16 cellular contexts compared by ENCODE assay signal in genomic region chr6:15517600-15517999, GRCh38.
"Had no signal": no experiment of that assay in that cellular context is flagged by ENCODE, and none has a peak within 500 bp of the region (broad histone marks: within the 10 kb centered on the region; RNA-seq: fewer than 3 reads in every experiment).

No MANE protein-coding gene starts in this region.

- H3K27ac ChIP-seq: body of pancreas, epithelial cell of prostate, lower lobe of right lung, testis had no signal

- ATAC-seq: activated CD8-positive, alpha-beta T cell treated with anti-CD3 and anti-CD28 coated beads, Interleukin-2, amount 10 ng/mL, durations not matched to agents 7 days and 5 days; activated T-cell treated with anti-CD3 and anti-CD28 coated beads, Interleukin-2, amount 50 U/mL, for 72 hours; body of pancreas; left cardiac atrium; lower lobe of right lung had no signal

- H3K4me3 ChIP-seq: body of pancreas, dorsolateral prefrontal cortex, lower lobe of right lung, testis had no signal

- H3K4me3 Mint-ChIP-seq: activated CD4-positive, alpha-beta T cell treated with anti-CD3 and anti-CD28 coated beads, Interleukin-2, amount 10 ng/mL, durations not matched to agents 7 days and 5 days; activated CD8-positive, alpha-beta T cell treated with anti-CD3 and anti-CD28 coated beads, Interleukin-2, amount 10 ng/mL, durations not matched to agents 7 days and 5 days; activated naive CD8-positive, alpha-beta T cell treated with anti-CD3 and anti-CD28 coated beads for 36 hours; activated T-cell treated with anti-CD3 and anti-CD28 coated beads, Interleukin-2, amount 50 U/mL, for 72 hours; natural killer cell treated with Interleukin-12 subunit alpha and Interleukin-12 subunit beta and Interleukin-15 and Interleukin-18, amount 100 ng/mL, for 72 hours had no signal

- H3K27me3 Mint-ChIP-seq: activated CD4-positive, alpha-beta T cell treated with anti-CD3 and anti-CD28 coated beads, Interleukin-2, amount 10 ng/mL, durations not matched to agents 7 days and 5 days; activated naive CD8-positive, alpha-beta T cell treated with anti-CD3 and anti-CD28 coated beads for 36 hours; natural killer cell treated with Interleukin-12 subunit alpha and Interleukin-12 subunit beta and Interleukin-15 and Interleukin-18, amount 100 ng/mL, for 72 hours had no signal

- DNase-seq: activated CD4-positive, alpha-beta T cell treated with anti-CD3 and anti-CD28 coated beads, Interleukin-2, amount 10 ng/mL, durations not matched to agents 7 days and 5 days; activated CD8-positive, alpha-beta memory T cell treated with anti-CD3 and anti-CD28 coated beads, Interleukin-2, amount 50 U/mL, for 4 hours; activated CD8-positive, alpha-beta T cell treated with anti-CD3 and anti-CD28 coated beads, Interleukin-2, amount 10 ng/mL, durations not matched to agents 7 days and 5 days; activated gamma-delta T cell treated with Interleukin-2 at 50 U/mL for 16 hours; activated naive CD8-positive, alpha-beta T cell treated with anti-CD3 and anti-CD28 coated beads for 36 hours; activated T-cell treated with anti-CD3 and anti-CD28 coated beads, Interleukin-2, amount 50 U/mL, for 72 hours; amniotic stem cell; foreskin fibroblast; left cardiac atrium; lower lobe of right lung; stimulated activated CD4-positive, alpha-beta T cell treated with anti-CD3 and anti-CD28 coated beads, Interleukin-4, amount 100 ng/mL, for 1 hour; testis had no signal

- H3K9me3 Mint-ChIP-seq: activated CD4-positive, alpha-beta T cell treated with anti-CD3 and anti-CD28 coated beads, Interleukin-2, amount 10 ng/mL, durations not matched to agents 7 days and 5 days; activated naive CD8-positive, alpha-beta T cell treated with anti-CD3 and anti-CD28 coated beads for 36 hours; activated T-cell treated with anti-CD3 and anti-CD28 coated beads, Interleukin-2, amount 50 U/mL, for 72 hours; natural killer cell treated with Interleukin-12 subunit alpha and Interleukin-12 subunit beta and Interleukin-15 and Interleukin-18, amount 100 ng/mL, for 72 hours had no signal

- H3K27me3 ChIP-seq: body of pancreas, dorsolateral prefrontal cortex, testis had no signal

- H3K27ac Mint-ChIP-seq: activated CD4-positive, alpha-beta T cell treated with anti-CD3 and anti-CD28 coated beads, Interleukin-2, amount 10 ng/mL, durations not matched to agents 7 days and 5 days; activated CD8-positive, alpha-beta T cell treated with anti-CD3 and anti-CD28 coated beads, Interleukin-2, amount 10 ng/mL, durations not matched to agents 7 days and 5 days; activated naive CD8-positive, alpha-beta T cell treated with anti-CD3 and anti-CD28 coated beads for 36 hours; natural killer cell treated with Interleukin-12 subunit alpha and Interleukin-12 subunit beta and Interleukin-15 and Interleukin-18, amount 100 ng/mL, for 72 hours had no signal

- H3K9me3 ChIP-seq: body of pancreas, lower lobe of right lung, testis had no signal
